In genomic region chr11:84261707-84262106, GRCh38 we compare ENCODE assay signal across 13 cellular contexts.
A peak's percentile ranks its signal among the peaks of the same experiment; 100 is the strongest.
DNase-seq lines count a peak whose midpoint lies in the region; ATAC-seq and TF ChIP-seq lines count a peak whose summit lies in the region.
"Had no signal": no experiment of that assay in that cellular context is flagged by ENCODE, and none has a peak within 500 bp of the region (broad histone marks: within the 10 kb centered on the region; RNA-seq: fewer than 3 reads in every experiment).

No MANE protein-coding gene starts in this region.

- no peak overlapping the region for H3K18ac ChIP-seq in trophoblast cell (ENCODE audit: low read length)

- no peaks in the 10 kb centered on the region for H3K36me3 Mint-ChIP-seq in glutamatergic neuron (ENCODE audit: unreplicated experiment)
- H3K36me3 Mint-ChIP-seq in T-helper 2 cell treated with Interferon-gamma antibody and Interleukin-4, amounts not matched to agents 5 μg/mL and 100 μg/mL, for 36 hours (ENCODE audit: low read depth), result no peaks in the 10 kb centered on the region

- no peaks in the 10 kb centered on the region for H3K9me3 ChIP-seq in trophoblast cell (ENCODE audit: insufficient read depth, low read depth, low read length)

- no peak overlapping the region for H4K8ac ChIP-seq in trophoblast cell (ENCODE audit: low read depth, low read length)

- no peak overlapping the region for H3K14ac ChIP-seq in trophoblast cell (ENCODE audit: low read length)

- H3K4ac ChIP-seq in trophoblast cell (ENCODE audit: low read depth, low read length), result no peak overlapping the region

- no peaks in the 10 kb centered on the region for H3K27me3 ChIP-seq in trophoblast cell (ENCODE audit: insufficient read depth, low read length)

- no peak overlapping the region for H2BK12ac ChIP-seq in trophoblast cell (ENCODE audit: low read length)

- H3K36me3 ChIP-seq in trophoblast cell (ENCODE audit: control insufficient read depth in 1 of 2, insufficient read depth in 2 of 2, low read length in 2 of 2), result no peaks in the 10 kb centered on the region

- no peak overlapping the region for H3K9ac ChIP-seq in trophoblast cell (ENCODE audit: low read length)

- no peak overlapping the region for H3K23ac ChIP-seq in trophoblast cell (ENCODE audit: low read length)

- intact Hi-C loops in cardiac septum (cut with DNase I), result loop anchor here (10.0 kb wide), 1 partner anchor 427 kb away; no protein-coding TSS in a partner anchor

- H2BK5ac ChIP-seq in trophoblast cell (ENCODE audit: low read depth, low read length, poor library complexity), result no peak overlapping the region

- H3K27ac Mint-ChIP-seq in glutamatergic neuron (ENCODE audit: unreplicated experiment), result no peak overlapping the region
- no peak overlapping the region for H3K27ac Mint-ChIP-seq in T-helper 2 cell treated with Interferon-gamma antibody and Interleukin-4, amounts not matched to agents 5 μg/mL and 100 μg/mL, for 36 hours

- no peak overlapping the region for H4K91ac ChIP-seq in trophoblast cell (ENCODE audit: low read depth, low read length)

- TF ChIP-seq CTCF in LNCAP (IDR thresholded peaks at IDR 0.05) (peak; percentile 59), choroid plexus epithelial cell (conservative IDR thresholded peaks at IDR 0.05; ENCODE audit: low read depth, low read length) (peak; percentile 46), glutamatergic neuron (IDR thresholded peaks at IDR 0.05; ENCODE audit: partially characterized antibody, unreplicated experiment) (no peak)

- no peaks in the 10 kb centered on the region for H3K4me1 ChIP-seq in trophoblast cell (ENCODE audit: control insufficient read depth in 1 of 2, insufficient read depth in 2 of 2, low read length in 2 of 2)

- H3K27me3 Mint-ChIP-seq in glutamatergic neuron (ENCODE audit: unreplicated experiment), result no peaks in the 10 kb centered on the region
- H3K27me3 Mint-ChIP-seq in T-helper 2 cell treated with Interferon-gamma antibody and Interleukin-4, amounts not matched to agents 5 μg/mL and 100 μg/mL, for 36 hours (ENCODE audit: low read depth), result no peaks in the 10 kb centered on the region

- peaks cover 10% of the 10 kb centered on the region for H3K4me1 Mint-ChIP-seq in glutamatergic neuron (ENCODE audit: low read depth, unreplicated experiment)
- H3K4me1 Mint-ChIP-seq in T-helper 2 cell treated with Interferon-gamma antibody and Interleukin-4, amounts not matched to agents 5 μg/mL and 100 μg/mL, for 36 hours (ENCODE audit: low read depth), result no peaks in the 10 kb centered on the region

- H3K79me1 ChIP-seq in trophoblast cell (ENCODE audit: low read length), result no peaks in the 10 kb centered on the region

- H3K4me3 ChIP-seq in choroid plexus epithelial cell (ENCODE audit: low read depth, low read length) (no peak overlapping the region), trophoblast cell (ENCODE audit: low read depth, low read length) (no peak overlapping the region)
- H3K4me3 ChIP-seq: lung had no signal

- H2AFZ ChIP-seq in trophoblast cell (ENCODE audit: insufficient read depth, low read length, poor library complexity), result no peak overlapping the region

- no peaks in the 10 kb centered on the region for H3K79me2 ChIP-seq in trophoblast cell (ENCODE audit: control insufficient read depth, insufficient read depth, low read length, poor library complexity)

- no peak overlapping the region for H3K4me2 ChIP-seq in trophoblast cell (ENCODE audit: low read length)

- no peak overlapping the region for H4K12ac ChIP-seq in trophoblast cell (ENCODE audit: low read depth, low read length)

- peak; percentile 13 for DNase-seq in choroid plexus epithelial cell (ENCODE audit: low read depth)
- DNase-seq in trophoblast cell, result peak; percentile 2 to 28
- no peak for DNase-seq in glutamatergic neuron
- no peak for DNase-seq in cardiac septum (ENCODE audit: low spot score)
- no peak for DNase-seq in T-helper 2 cell treated with Interferon-gamma antibody and Interleukin-4, amounts not matched to agents 5 μg/mL and 100 μg/mL, for 36 hours (ENCODE audit: low spot score)
- DNase-seq: EL; NCI-H2171; small intestine; stimulated activated naive CD4-positive, alpha-beta T cell had no signal

- no peak overlapping the region for H2AK5ac ChIP-seq in trophoblast cell (ENCODE audit: low read length)

- H3K4me3 Mint-ChIP-seq in glutamatergic neuron (ENCODE audit: unreplicated experiment), result no peak overlapping the region
- H3K4me3 Mint-ChIP-seq in T-helper 2 cell treated with Interferon-gamma antibody and Interleukin-4, amounts not matched to agents 5 μg/mL and 100 μg/mL, for 36 hours, result no peak overlapping the region

- H3K27ac ChIP-seq in trophoblast cell (ENCODE audit: low read depth, low read length), result no peak overlapping the region

- H3K9me3 Mint-ChIP-seq in glutamatergic neuron (ENCODE audit: unreplicated experiment), result no peaks in the 10 kb centered on the region
- peaks cover 10% of the 10 kb centered on the region for H3K9me3 Mint-ChIP-seq in T-helper 2 cell treated with Interferon-gamma antibody and Interleukin-4, amounts not matched to agents 5 μg/mL and 100 μg/mL, for 36 hours

- ATAC-seq in GM18867 (IDR thresholded peaks at IDR 0.05; ENCODE audit: unreplicated experiment) (peak; percentile 60), GM19397 (IDR thresholded peaks at IDR 0.05; ENCODE audit: unreplicated experiment) (no peak)

- no peak overlapping the region for H2BK120ac ChIP-seq in trophoblast cell (ENCODE audit: insufficient read depth, low read length, poor library complexity)

Comparison
In these comparisons a context has a peak if more than half of its experiments do, and no peak if none do; other contexts are left out.
1. DNase-seq: peak in choroid plexus epithelial cell (single experiment) and trophoblast cell (2 of 2); none in glutamatergic neuron (single experiment), cardiac septum (single experiment) and T-helper 2 cell treated with Interferon-gamma antibody and Interleukin-4, amounts not matched to agents 5 μg/mL and 100 μg/mL, for 36 hours (single experiment).